19 cellular contexts compared by ENCODE assay signal in the genomic region with DNA sequence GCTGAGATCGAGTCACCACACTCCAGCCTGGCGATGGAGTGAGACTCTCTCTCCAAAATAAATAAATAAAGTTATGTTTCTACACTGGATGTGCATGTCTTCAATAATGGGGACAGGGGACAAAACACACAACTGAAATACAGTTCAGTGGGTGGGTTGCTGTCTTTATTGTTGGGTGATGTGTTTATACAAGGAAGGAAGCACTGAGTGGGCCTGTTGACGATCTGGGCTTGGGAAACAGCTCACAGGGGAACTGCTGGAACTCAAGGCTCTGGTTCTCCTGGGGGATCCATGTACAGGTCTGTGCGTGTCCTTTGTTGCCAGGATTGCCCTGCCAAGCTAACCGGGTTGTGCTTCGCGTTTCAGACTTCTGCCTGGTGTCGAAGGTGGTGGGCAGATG. TPM values are rescaled to one million over a fixed set of nuclear protein-coding genes. Genes with fewer than 3 reads are reported as not detected.
DNase-seq lines count a peak whose midpoint lies in the region; ATAC-seq and TF ChIP-seq lines count a peak whose summit lies in the region.
"Had no signal": no experiment of that assay in that cellular context is flagged by ENCODE, and none has a peak within 500 bp of the region (broad histone marks: within the 10 kb centered on the region; RNA-seq: fewer than 3 reads in every experiment).

No MANE protein-coding gene starts in this region.

- H3K9me3 ChIP-seq in endodermal cell (ENCODE audit: control insufficient read depth, low read length) (no peaks in the 10 kb centered on the region), upper lobe of right lung (no peaks in the 10 kb centered on the region), PC-3 (ENCODE audit: low read length) (no peaks in the 10 kb centered on the region)

- no TSS peak for BruUV-seq in PC-3 (replicated peaks; lab: Mats Ljungman, UMichigan)

- H3K9ac ChIP-seq in endodermal cell (ENCODE audit: extremely low read depth, low read length, poor library complexity, severe bottlenecking) (no peak overlapping the region), PC-3 (ENCODE audit: low read length) (no peak overlapping the region)

- H3K27ac ChIP-seq in RWPE1 (peak overlapping the region; percentile 36; the same call in 1 of the 2 replicates), endodermal cell (ENCODE audit: low read depth, low read length) (no peak overlapping the region), upper lobe of right lung (peak overlapping the region; percentile 17), PC-3 (ENCODE audit: low read length) (no peak overlapping the region)
- H3K27ac ChIP-seq: 22Rv1 had no signal

- no peak overlapping the region for H3K4me2 ChIP-seq in PC-3 (ENCODE audit: low read length)

- no peaks in the 10 kb centered on the region for H3K27me3 ChIP-seq in endodermal cell (ENCODE audit: control insufficient read depth, insufficient read depth, low read length, poor library complexity, severe bottlenecking)
- H3K27me3 ChIP-seq in upper lobe of right lung = no peaks in the 10 kb centered on the region
- H3K27me3 ChIP-seq in PC-3 (ENCODE audit: low read length) = no peaks in the 10 kb centered on the region

- peaks cover 8% of the 10 kb centered on the region for H3K36me3 Mint-ChIP-seq in activated CD4-positive, alpha-beta T cell treated with anti-CD3 and anti-CD28 coated beads, Interleukin-2, amount 10 ng/mL, durations not matched to agents 24 days and 14 days (ENCODE audit: low read depth)
- peaks cover 56% of the 10 kb centered on the region for H3K36me3 Mint-ChIP-seq in endodermal cell (ENCODE audit: low read depth)
- no peaks in the 10 kb centered on the region for H3K36me3 Mint-ChIP-seq in activated naive CD4-positive, alpha-beta T cell treated with anti-CD3 and anti-CD28 coated beads, Interleukin-2, amount 10 ng/mL, durations not matched to agents 7 days and 5 days

- H4K20me1 ChIP-seq in PC-3 (ENCODE audit: low read length) = no peaks in the 10 kb centered on the region

- H3K4me3 ChIP-seq in endodermal cell (ENCODE audit: low read length) (no peak overlapping the region), upper lobe of right lung (no peak overlapping the region), PC-3 (ENCODE audit: low read length) (no peak overlapping the region)
- H3K4me3 ChIP-seq: GM12878 had no signal

- no peaks in the 10 kb centered on the region for H3K27me3 Mint-ChIP-seq in activated CD4-positive, alpha-beta T cell treated with anti-CD3 and anti-CD28 coated beads, Interleukin-2, amount 10 ng/mL, durations not matched to agents 24 days and 14 days
- no peaks in the 10 kb centered on the region for H3K27me3 Mint-ChIP-seq in endodermal cell (ENCODE audit: insufficient read depth)
- H3K27me3 Mint-ChIP-seq in activated naive CD4-positive, alpha-beta T cell treated with anti-CD3 and anti-CD28 coated beads, Interleukin-2, amount 10 ng/mL, durations not matched to agents 7 days and 5 days = no peaks in the 10 kb centered on the region

- no peak for DNase-seq in activated CD4-positive, alpha-beta T cell treated with anti-CD3 and anti-CD28 coated beads, Interleukin-2, amount 10 ng/mL, durations not matched to agents 24 days and 14 days
- no peak for DNase-seq in activated CD4-positive, alpha-beta T cell treated with anti-CD3 and anti-CD28 coated beads, Interleukin-2, amount 50 U/mL, for 48 hours
- DNase-seq in RWPE1 (ENCODE audit: low spot score) (no peak), endodermal cell (no peak), upper lobe of right lung (no peak), PC-3 (no peak), NOMO-1 treated with dmso at 0.1 percent for 144 hours (lab: John Stamatoyannopoulos, UW; ENCODE audit: unreplicated experiment) (no peak)
- no peak for DNase-seq in activated naive CD4-positive, alpha-beta T cell treated with anti-CD3 and anti-CD28 coated beads, Interleukin-2, amount 10 ng/mL, durations not matched to agents 7 days and 5 days
- DNase-seq: CD8-positive, alpha-beta T cell; DND-41; NCI-H1092; NCI-H146; NCI-H2081; NCI-H510A treated with DMSO at 0.1 percent for 48 hours; SHP77 treated with DMSO at 0.1 percent for 48 hours had no signal

- H3K4me1 ChIP-seq in endodermal cell (ENCODE audit: control insufficient read depth, insufficient read depth, low read length) (no peaks in the 10 kb centered on the region), upper lobe of right lung (peaks cover 43% of the 10 kb centered on the region), PC-3 (ENCODE audit: insufficient read depth, low read length) (peaks cover 26% of the 10 kb centered on the region)

- H3K27ac Mint-ChIP-seq in activated CD4-positive, alpha-beta T cell treated with anti-CD3 and anti-CD28 coated beads, Interleukin-2, amount 10 ng/mL, durations not matched to agents 24 days and 14 days = peak overlapping the region; percentile 87
- peak overlapping the region; percentile 76 for H3K27ac Mint-ChIP-seq in endodermal cell
- H3K27ac Mint-ChIP-seq in activated naive CD4-positive, alpha-beta T cell treated with anti-CD3 and anti-CD28 coated beads, Interleukin-2, amount 10 ng/mL, durations not matched to agents 7 days and 5 days = no peak overlapping the region
- H3K27ac Mint-ChIP-seq: CD8-positive, alpha-beta T cell had no signal

- POLR2A ChIA-PET in RWPE1 (lab: Yijun Ruan, JAX; ENCODE audit: low non-redundant PET) = no interaction called here
- POLR2A ChIA-PET in PC-3 (lab: Charles Lee; ENCODE audit: unreplicated experiment) = no interaction called here

- no peaks in the 10 kb centered on the region for H3K9me3 Mint-ChIP-seq in activated CD4-positive, alpha-beta T cell treated with anti-CD3 and anti-CD28 coated beads, Interleukin-2, amount 10 ng/mL, durations not matched to agents 24 days and 14 days
- no peaks in the 10 kb centered on the region for H3K9me3 Mint-ChIP-seq in endodermal cell
- no peaks in the 10 kb centered on the region for H3K9me3 Mint-ChIP-seq in activated naive CD4-positive, alpha-beta T cell treated with anti-CD3 and anti-CD28 coated beads, Interleukin-2, amount 10 ng/mL, durations not matched to agents 7 days and 5 days
- H3K9me3 Mint-ChIP-seq: CD8-positive, alpha-beta T cell had no signal

- no peak overlapping the region for H3K4me3 Mint-ChIP-seq in activated CD4-positive, alpha-beta T cell treated with anti-CD3 and anti-CD28 coated beads, Interleukin-2, amount 10 ng/mL, durations not matched to agents 24 days and 14 days
- no peak overlapping the region for H3K4me3 Mint-ChIP-seq in endodermal cell
- H3K4me3 Mint-ChIP-seq in activated naive CD4-positive, alpha-beta T cell treated with anti-CD3 and anti-CD28 coated beads, Interleukin-2, amount 10 ng/mL, durations not matched to agents 7 days and 5 days = no peak overlapping the region
- H3K4me3 Mint-ChIP-seq: CD8-positive, alpha-beta T cell had no signal

- peaks cover 4% of the 10 kb centered on the region for H3F3A ChIP-seq in PC-3 (ENCODE audit: low read length, unreplicated experiment)

- peaks cover 90% of the 10 kb centered on the region for H3K79me2 ChIP-seq in PC-3 (ENCODE audit: low read length)

- 96 to 100% methylated on average over 4 to 8 of the region's 8 CpGs for WGBS in endodermal cell (ENCODE audit: insufficient coverage in 1 of 2, insufficient read length in 1 of 2), 2 experiments

- peaks cover 20% of the 10 kb centered on the region for H3K4me1 Mint-ChIP-seq in activated CD4-positive, alpha-beta T cell treated with anti-CD3 and anti-CD28 coated beads, Interleukin-2, amount 10 ng/mL, durations not matched to agents 24 days and 14 days
- H3K4me1 Mint-ChIP-seq in endodermal cell = peaks cover 11% of the 10 kb centered on the region
- H3K4me1 Mint-ChIP-seq in activated naive CD4-positive, alpha-beta T cell treated with anti-CD3 and anti-CD28 coated beads, Interleukin-2, amount 10 ng/mL, durations not matched to agents 7 days and 5 days = peaks cover 15% of the 10 kb centered on the region

- ATAC-seq in upper lobe of right lung (no peak), PC-3 (no peak)
- ATAC-seq: CD8-positive, alpha-beta T cell; GM12878; HepG2 had no signal

- H3K36me3 ChIP-seq in endodermal cell (ENCODE audit: control insufficient read depth, insufficient read depth, low read length) = peaks cover 65% of the 10 kb centered on the region
- peaks cover 3% of the 10 kb centered on the region for H3K36me3 ChIP-seq in upper lobe of right lung
- H3K36me3 ChIP-seq in PC-3 (ENCODE audit: low read depth, low read length) = peaks cover 26% of the 10 kb centered on the region

- no peaks in the 10 kb centered on the region for H3K9me2 ChIP-seq in PC-3 (replicated peaks; ENCODE audit: low read length)

- no peak overlapping the region for H2AFZ ChIP-seq in PC-3 (ENCODE audit: low read length)

- CTCF ChIA-PET in RWPE1 (lab: Yijun Ruan, JAX) (no interaction called here), PC-3 (lab: Charles Lee) (no interaction called here)
- CTCF ChIA-PET in activated naive CD4-positive, alpha-beta T cell treated with anti-CD3 and anti-CD28 coated beads, Interleukin-2, amount 10 ng/mL, durations not matched to agents 7 days and 5 days (lab: Charles Lee) = no interaction called here

- intact Hi-C loops in activated CD4-positive, alpha-beta T cell treated with anti-CD3 and anti-CD28 coated beads, Interleukin-2, amount 10 ng/mL, durations not matched to agents 24 days and 14 days (cut with micrococcal nuclease) = no loop called here
- intact Hi-C loops in upper lobe of right lung (cut with DNase I) = no loop called here
- intact Hi-C loops in PC-3 (cut with micrococcal nuclease) = no loop called here

- TF ChIP-seq CTCF in RWPE1 (conservative IDR thresholded peaks at IDR 0.05; ENCODE audit: low read depth) = no peak
- no peak for TF ChIP-seq CTCF in endodermal cell (conservative IDR thresholded peaks at IDR 0.05)
- no peak for TF ChIP-seq CTCF in upper lobe of right lung (IDR thresholded peaks at IDR 0.05)
- TF ChIP-seq CTCF in PC-3 (conservative IDR thresholded peaks at IDR 0.05; ENCODE audit: low read depth, low read length) = no peak

RNA-seq across cellular contexts. Expression of gene SPINT2, which starts 18.9 kb away (rescaled TPM):
- 69.6 and 70.7 TPM in 2 replicates for total RNA-seq in activated CD4-positive, alpha-beta T cell treated with anti-CD3 and anti-CD28 coated beads, Interleukin-2, amount 10 ng/mL, durations not matched to agents 24 days and 14 days
- total RNA-seq in endodermal cell = 100 to 1,000 TPM; 415 to 487 TPM
- 136 TPM for polyA plus RNA-seq in endodermal cell (2013, experiment 1 of 2)
- 110 TPM for polyA plus RNA-seq in endodermal cell (2013, experiment 2 of 2)
- total RNA-seq in upper lobe of right lung = 231 TPM
- 442 and 650 TPM in 2 replicates for total RNA-seq in PC-3 (2014; rRNA removed)

RNA-seq across cellular contexts. Expression of gene C19orf33, which starts 20.8 kb away (rescaled TPM):
- 0.52 TPM in 1 of 2 replicates, not detected in the other for total RNA-seq in activated CD4-positive, alpha-beta T cell treated with anti-CD3 and anti-CD28 coated beads, Interleukin-2, amount 10 ng/mL, durations not matched to agents 24 days and 14 days
- total RNA-seq in endodermal cell (10 to 100 TPM in 1 of 2 donors, 1 to 10 TPM in 1; 2.9 to 13.2 TPM), upper lobe of right lung (63.0 TPM), PC-3 (2014; rRNA removed) (169 and 212 TPM in 2 replicates)
- not detected for polyA plus RNA-seq in endodermal cell (2013, experiment 1 of 2)
- polyA plus RNA-seq in endodermal cell (2013, experiment 2 of 2) = not detected
- total RNA-seq: CD8-positive, alpha-beta T cell had no signal

RNA-seq across cellular contexts. Expression of gene PPP1R14A, which starts 27.1 kb away (rescaled TPM):
- total RNA-seq in activated CD4-positive, alpha-beta T cell treated with anti-CD3 and anti-CD28 coated beads, Interleukin-2, amount 10 ng/mL, durations not matched to agents 24 days and 14 days = 60.3 and 61.1 TPM in 2 replicates
- 10 to 100 TPM in 1 of 2 donors, 1 to 10 TPM in 1; 8.6 to 13.8 TPM for total RNA-seq in endodermal cell
- 8.8 TPM for polyA plus RNA-seq in endodermal cell (2013, experiment 1 of 2)
- polyA plus RNA-seq in endodermal cell (2013, experiment 2 of 2) = 7.4 TPM
- total RNA-seq in upper lobe of right lung = 113 TPM
- not detected in 2 replicates for total RNA-seq in PC-3 (2014; rRNA removed)
- total RNA-seq: CD8-positive, alpha-beta T cell; GM12878; HepG2; MCF 10A had no signal
- polyA plus RNA-seq: GM12878, HepG2 had no signal

RNA-seq across cellular contexts. Expression of gene YIF1B, which starts 32.5 kb away (rescaled TPM):
- total RNA-seq in activated CD4-positive, alpha-beta T cell treated with anti-CD3 and anti-CD28 coated beads, Interleukin-2, amount 10 ng/mL, durations not matched to agents 24 days and 14 days = 83.4 and 84.7 TPM in 2 replicates
- total RNA-seq in endodermal cell = 10 to 100 TPM; 68.6 to 74.6 TPM
- 97.3 TPM for polyA plus RNA-seq in endodermal cell (2013, experiment 1 of 2)
- 90.6 TPM for polyA plus RNA-seq in endodermal cell (2013, experiment 2 of 2)
- 37.3 TPM for total RNA-seq in upper lobe of right lung
- total RNA-seq in PC-3 (2014; rRNA removed) = 62.9 and 72.3 TPM in 2 replicates

RNA-seq across cellular contexts. Expression of gene KCNK6, which starts 36.4 kb away (rescaled TPM):
- 18.7 and 20.1 TPM in 2 replicates for total RNA-seq in activated CD4-positive, alpha-beta T cell treated with anti-CD3 and anti-CD28 coated beads, Interleukin-2, amount 10 ng/mL, durations not matched to agents 24 days and 14 days
- total RNA-seq in endodermal cell = 1 to 10 TPM; 5.1 to 8.9 TPM
- 2.2 TPM for polyA plus RNA-seq in endodermal cell (2013, experiment 1 of 2)
- polyA plus RNA-seq in endodermal cell (2013, experiment 2 of 2) = 2.1 TPM
- 13.1 TPM for total RNA-seq in upper lobe of right lung
- total RNA-seq in PC-3 (2014; rRNA removed) = 3.3 and 6.7 TPM in 2 replicates
- total RNA-seq: HepG2 had no signal

Comparison
In these comparisons a context has a peak if more than half of its experiments do, and no peak if none do; other contexts are left out.
1. H3K27ac ChIP-seq: peak in RWPE1 (single experiment) and upper lobe of right lung (single experiment); none in endodermal cell (single experiment) and PC-3 (single experiment).